19 cellular contexts compared by ENCODE assay signal in the genomic region with DNA sequence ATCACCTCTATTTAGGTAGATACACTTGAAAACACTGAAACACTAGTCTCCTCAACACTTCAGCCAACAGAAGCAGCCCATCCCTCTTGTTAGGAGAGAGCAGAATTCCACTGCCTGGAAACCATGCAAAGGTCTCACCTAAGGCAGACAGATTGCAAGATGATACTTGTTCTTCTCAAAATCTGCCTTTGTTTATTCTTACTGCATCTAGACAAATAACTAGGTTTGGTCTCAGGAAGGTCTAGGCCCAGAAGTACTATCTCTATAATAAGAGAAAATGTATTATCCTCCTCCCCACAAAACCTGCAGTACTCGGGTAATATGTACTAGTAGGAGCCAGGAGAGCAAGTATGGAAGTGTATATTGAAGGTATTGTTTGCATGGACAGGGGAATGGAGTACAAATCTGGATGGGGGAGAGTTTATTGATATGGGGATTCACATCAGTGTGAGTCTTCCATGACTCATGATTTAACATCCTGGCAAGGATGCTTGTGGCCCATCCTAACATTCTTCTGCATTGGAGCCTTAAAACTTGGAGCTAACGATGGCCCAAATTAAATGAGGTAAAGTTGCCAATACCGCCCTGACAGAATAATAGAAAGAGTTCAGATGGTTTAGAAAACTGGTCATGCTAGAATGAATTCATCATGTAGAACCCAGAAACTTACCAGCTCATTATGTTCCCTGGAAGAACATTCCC.
DNase-seq lines count a peak whose midpoint lies in the region; ATAC-seq, FAIRE-seq and TF ChIP-seq lines count a peak whose summit lies in the region.
"Had no signal": no experiment of that assay in that cellular context is flagged by ENCODE, and none has a peak within 500 bp of the region (broad histone marks: within the 10 kb centered on the region; RNA-seq: fewer than 3 reads in every experiment).

No MANE protein-coding gene starts in this region.

- no peaks in the 10 kb centered on the region for H3K4me1 Mint-ChIP-seq in activated CD4-positive, alpha-beta memory T cell treated with anti-CD3 and anti-CD28 coated beads for 36 hours (ENCODE audit: low read depth)
- H3K4me1 Mint-ChIP-seq: activated CD4-positive, alpha-beta T cell treated with anti-CD3 and anti-CD28 coated beads, Interleukin-2, amount 10 ng/mL, durations not matched to agents 24 days and 14 days had no signal

- H4K20me1 ChIP-seq in SK-N-SH (ENCODE audit: insufficient read depth) = no peaks in the 10 kb centered on the region

- no peaks in the 10 kb centered on the region for H3K36me3 ChIP-seq in SK-N-SH (replicated peaks in 1 of 2; ENCODE audit: control insufficient read depth in 1 of 2, insufficient read depth in 2 of 2, low read length in 1 of 2)
- no peaks in the 10 kb centered on the region for H3K36me3 ChIP-seq in RWPE2 (ENCODE audit: low read depth)
- H3K36me3 ChIP-seq: sigmoid colon, transverse colon had no signal

- peaks cover 23% of the 10 kb centered on the region for H3F3A ChIP-seq in SK-N-SH (replicated peaks; ENCODE audit: insufficient read depth)

- H3K9ac ChIP-seq in SK-N-SH = no peak overlapping the region

- no peak for TF ChIP-seq RAD21 in SK-N-SH (IDR thresholded peaks at IDR 0.05; ENCODE audit: low read length)

- H3K27ac Mint-ChIP-seq in activated CD4-positive, alpha-beta memory T cell treated with anti-CD3 and anti-CD28 coated beads for 36 hours = no peak overlapping the region
- H3K27ac Mint-ChIP-seq: activated CD4-positive, alpha-beta T cell treated with anti-CD3 and anti-CD28 coated beads, Interleukin-2, amount 10 ng/mL, durations not matched to agents 24 days and 14 days; activated naive CD8-positive, alpha-beta T cell treated with anti-CD3 and anti-CD28 coated beads for 36 hours had no signal

- H3K4me1 ChIP-seq in SK-N-SH (ENCODE audit: control insufficient read depth in 1 of 2, insufficient read depth in 2 of 2, low read depth in 1 of 2, low read length in 1 of 2) (0 out of 4 replicates have a peak, but pooled peaks cover 0 to 4% of the 10 kb centered on the region in 2 experiments), RWPE2 (ENCODE audit: insufficient read depth, poor library complexity, severe bottlenecking) (peaks cover 29% of the 10 kb centered on the region)
- H3K4me1 ChIP-seq: sigmoid colon, transverse colon had no signal

- DNase-seq in SK-N-SH = no peak
- DNase-seq in RWPE2 (ENCODE audit: low spot score) = no peak
- DNase-seq in fibroblast of peridontal ligament (ENCODE audit: extremely low read depth) = peak; percentile 89
- DNase-seq in urothelium cell line (ENCODE audit: low spot score) = peak; percentile 44
- DNase-seq in activated CD4-positive, alpha-beta T cell treated with anti-CD3 and anti-CD28 coated beads, Interleukin-2, amount 50 U/mL, for 1 hour = no peak
- no peak for DNase-seq in activated CD4-positive, alpha-beta memory T cell treated with anti-CD3 and anti-CD28 coated beads for 36 hours
- no peak for DNase-seq in central memory CD4-positive, alpha-beta T cell
- DNase-seq: activated CD4-positive, alpha-beta T cell treated with anti-CD3 and anti-CD28 coated beads, Interleukin-2, amount 10 ng/mL, durations not matched to agents 24 days and 14 days; activated naive CD8-positive, alpha-beta T cell treated with anti-CD3 and anti-CD28 coated beads for 36 hours; activated T-cell treated with anti-CD3 and anti-CD28 coated beads, Interleukin-2, amount 50 U/mL, for 1 hour; GF-D8; hippocampal formation; left cardiac atrium; NCI-H510A; sigmoid colon; stimulated activated CD4-positive, alpha-beta T cell treated with anti-CD3 and anti-CD28 coated beads, Interleukin-4, amount 100 ng/mL, for 24 hours; transverse colon had no signal

- TF ChIP-seq CTCF in SK-N-SH (IDR thresholded peaks at IDR 0.05) (no peak), RWPE2 (IDR thresholded peaks at IDR 0.05; ENCODE audit: poor library complexity, severe bottlenecking) (no peak)

- no peak overlapping the region for H3K4me3 Mint-ChIP-seq in activated CD4-positive, alpha-beta memory T cell treated with anti-CD3 and anti-CD28 coated beads for 36 hours
- H3K4me3 Mint-ChIP-seq: activated CD4-positive, alpha-beta T cell treated with anti-CD3 and anti-CD28 coated beads, Interleukin-2, amount 10 ng/mL, durations not matched to agents 24 days and 14 days; activated naive CD8-positive, alpha-beta T cell treated with anti-CD3 and anti-CD28 coated beads for 36 hours had no signal

- H3K27ac ChIP-seq in SK-N-SH (ENCODE audit: low read depth in 2 of 2, low read length in 1 of 2) (peak overlapping the region in 1 of 2 experiments; percentile 31; a peak in 2 of 4 replicates), RWPE2 (ENCODE audit: poor library complexity, severe bottlenecking) (peak overlapping the region; percentile 64)
- H3K27ac ChIP-seq: 22Rv1, sigmoid colon, transverse colon had no signal

- H3K9me3 ChIP-seq in SK-N-SH = no peaks in the 10 kb centered on the region
- no peaks in the 10 kb centered on the region for H3K9me3 ChIP-seq in RWPE2 (ENCODE audit: severe bottlenecking)
- H3K9me3 ChIP-seq: sigmoid colon, transverse colon had no signal

- intact Hi-C loops in activated CD4-positive, alpha-beta memory T cell treated with anti-CD3 and anti-CD28 coated beads for 36 hours (cut with micrococcal nuclease) = no loop called here

- H3K9me2 ChIP-seq in SK-N-SH = no peaks in the 10 kb centered on the region

- no peaks in the 10 kb centered on the region for H3K79me2 ChIP-seq in SK-N-SH (ENCODE audit: insufficient read depth)

- H3K36me3 Mint-ChIP-seq in activated CD4-positive, alpha-beta memory T cell treated with anti-CD3 and anti-CD28 coated beads for 36 hours = no peaks in the 10 kb centered on the region
- H3K36me3 Mint-ChIP-seq: activated naive CD8-positive, alpha-beta T cell treated with anti-CD3 and anti-CD28 coated beads for 36 hours had no signal

- ATAC-seq in SK-N-SH treated with all-trans-retinoic acid at 6 μM for 48 hours = no peak; the same call in 1 of the 3 replicates
- peak; percentile 93 for ATAC-seq in RWPE2 (ENCODE audit: low read depth)
- ATAC-seq: left cardiac atrium had no signal

- POLR2A ChIA-PET in SK-N-SH (lab: Yijun Ruan, JAX) = no interaction called here
- POLR2A ChIA-PET in activated CD4-positive, alpha-beta memory T cell treated with anti-CD3 and anti-CD28 coated beads for 36 hours (lab: Charles Lee) = no interaction called here

- peaks cover 7% of the 10 kb centered on the region for H3K9me3 Mint-ChIP-seq in activated CD4-positive, alpha-beta memory T cell treated with anti-CD3 and anti-CD28 coated beads for 36 hours

- CTCF ChIA-PET in SK-N-SH (lab: Yijun Ruan, JAX) = no interaction called here
- CTCF ChIA-PET in activated CD4-positive, alpha-beta memory T cell treated with anti-CD3 and anti-CD28 coated beads for 36 hours (lab: Charles Lee) = interaction anchor here (0.8 kb wide), 1 partner anchor 16 kb away, joined by 3 read pairs; no protein-coding TSS in a partner anchor

- no peaks in the 10 kb centered on the region for H3K27me3 Mint-ChIP-seq in activated CD4-positive, alpha-beta memory T cell treated with anti-CD3 and anti-CD28 coated beads for 36 hours
- H3K27me3 Mint-ChIP-seq: activated CD4-positive, alpha-beta T cell treated with anti-CD3 and anti-CD28 coated beads, Interleukin-2, amount 10 ng/mL, durations not matched to agents 24 days and 14 days; activated naive CD8-positive, alpha-beta T cell treated with anti-CD3 and anti-CD28 coated beads for 36 hours had no signal

- WGBS in SK-N-SH (ENCODE audit: low lambda C conversion rate) = 59% methylated on average over 3 of the region's 3 CpGs

- H2AFZ ChIP-seq in SK-N-SH (ENCODE audit: low read depth) = no peak overlapping the region

- peak in 1 of 2 experiments; percentile 44; a peak in 1 of 4 replicates for TF ChIP-seq EP300 in SK-N-SH (IDR thresholded peaks at IDR 0.05; ENCODE audit: borderline replicate concordance in 1 of 2, low read depth in 1 of 2, low read length in 1 of 2)

- no peak overlapping the region for H3K4me2 ChIP-seq in SK-N-SH

- H3K4me3 ChIP-seq in SK-N-SH (ENCODE audit: low read depth in 2 of 2, low read length in 1 of 2) = no peak overlapping the region
- no peak overlapping the region for H3K4me3 ChIP-seq in RWPE2 (ENCODE audit: severe bottlenecking)
- H3K4me3 ChIP-seq: sigmoid colon, transverse colon had no signal

- H3K27me3 ChIP-seq in SK-N-SH (ENCODE audit: insufficient read depth) = no peaks in the 10 kb centered on the region
- no peaks in the 10 kb centered on the region for H3K27me3 ChIP-seq in RWPE2 (ENCODE audit: insufficient read depth, poor library complexity, severe bottlenecking)
- H3K27me3 ChIP-seq: sigmoid colon, transverse colon had no signal

- peak; percentile 62 for FAIRE-seq in urothelium cell line (lab: Jason Lieb, UNC)

TF ChIP-seq in SK-N-SH, 30 proteins besides CTCF, POLR2A, EP300 and RAD21 (continues in another document):
- TF ChIP-seq JUND (IDR thresholded peaks at IDR 0.05) = peak; percentile 59
- TF ChIP-seq FOXM1 (IDR thresholded peaks at IDR 0.05; ENCODE audit: low read depth) = no peak
- TF ChIP-seq FOXJ3 (CRISPR knock-in tag; IDR thresholded peaks at IDR 0.05) = no peak
- no peak for TF ChIP-seq GABPA (IDR thresholded peaks at IDR 0.05; ENCODE audit: low read depth)
- TF ChIP-seq TCF12 (IDR thresholded peaks at IDR 0.05) = peak; percentile 60; the same call in 1 of the 2 replicates

TF ChIP-seq in SK-N-SH treated with all-trans-retinoic acid at 6 μM for 48 hours, 23 proteins besides CTCF, POLR2A, EP300 and RAD21:
- TF ChIP-seq TCF4 (CRISPR knock-in tag; IDR thresholded peaks at IDR 0.05; ENCODE audit: borderline replicate concordance) = no peak
- TF ChIP-seq SNAI2 (CRISPR knock-in tag; IDR thresholded peaks at IDR 0.05) = no peak
- TF ChIP-seq ZFP3 (CRISPR knock-in tag; IDR thresholded peaks at IDR 0.05) = no peak
- TF ChIP-seq OSR1 (CRISPR knock-in tag; IDR thresholded peaks at IDR 0.05) = no peak
- no peak for TF ChIP-seq PPARA (CRISPR knock-in tag; IDR thresholded peaks at IDR 0.05; ENCODE audit: borderline replicate concordance)
- no peak for TF ChIP-seq TOX (CRISPR knock-in tag; IDR thresholded peaks at IDR 0.05; ENCODE audit: borderline replicate concordance)
- no peak for TF ChIP-seq ZNF565 (CRISPR knock-in tag; conservative IDR thresholded peaks at IDR 0.05; ENCODE audit: low read depth)
- TF ChIP-seq GLIS3 (CRISPR knock-in tag; IDR thresholded peaks at IDR 0.05) = no peak
- TF ChIP-seq, protein P1, sequence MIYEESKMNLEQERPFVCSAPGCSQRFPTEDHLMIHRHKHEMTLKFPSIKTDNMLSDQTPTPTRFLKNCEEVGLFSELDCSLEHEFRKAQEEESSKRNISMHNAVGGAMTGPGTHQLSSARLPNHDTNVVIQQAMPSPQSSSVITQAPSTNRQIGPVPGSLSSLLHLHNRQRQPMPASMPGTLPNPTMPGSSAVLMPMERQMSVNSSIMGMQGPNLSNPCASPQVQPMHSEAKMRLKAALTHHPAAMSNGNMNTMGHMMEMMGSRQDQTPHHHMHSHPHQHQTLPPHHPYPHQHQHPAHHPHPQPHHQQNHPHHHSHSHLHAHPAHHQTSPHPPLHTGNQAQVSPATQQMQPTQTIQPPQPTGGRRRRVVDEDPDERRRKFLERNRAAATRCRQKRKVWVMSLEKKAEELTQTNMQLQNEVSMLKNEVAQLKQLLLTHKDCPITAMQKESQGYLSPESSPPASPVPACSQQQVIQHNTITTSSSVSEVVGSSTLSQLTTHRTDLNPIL (CRISPR knock-in tag; IDR thresholded peaks at IDR 0.05; ENCODE audit: low read depth) = no peak
- TF ChIP-seq ESRRG (CRISPR knock-in tag; IDR thresholded peaks at IDR 0.05) = no peak

Comparison
In these comparisons a context has a peak if more than half of its experiments do, and no peak if none do; other contexts are left out.
1. DNase-seq: peak in fibroblast of peridontal ligament (single experiment) and urothelium cell line (single experiment); none in SK-N-SH (single experiment), RWPE2 (single experiment), activated CD4-positive, alpha-beta T cell treated with anti-CD3 and anti-CD28 coated beads, Interleukin-2, amount 50 U/mL, for 1 hour (single experiment), activated CD4-positive, alpha-beta memory T cell treated with anti-CD3 and anti-CD28 coated beads for 36 hours (single experiment) and central memory CD4-positive, alpha-beta T cell (single experiment).